23 cellular contexts compared by ENCODE assay signal in genomic region chr2:226445216-226445861, GRCh38.
"Had no signal": no experiment of that assay in that cellular context is flagged by ENCODE, and none has a peak within 500 bp of the region (broad histone marks: within the 10 kb centered on the region; RNA-seq: fewer than 3 reads in every experiment).

No MANE protein-coding gene starts in this region.

- H3K9me3 ChIP-seq: esophagus squamous epithelium, gastrocnemius medialis, sigmoid colon, thoracic aorta, vagina had no signal

- H3K27me3 ChIP-seq: esophagus squamous epithelium, gastrocnemius medialis, sigmoid colon, vagina had no signal

- H3K4me3 ChIP-seq: esophagus squamous epithelium, gastrocnemius medialis, sigmoid colon, thoracic aorta, vagina had no signal

- H3K27ac ChIP-seq: esophagus squamous epithelium, thoracic aorta, vagina, WERI-Rb-1 had no signal

- DNase-seq: activated CD4-positive, alpha-beta T cell treated with anti-CD3 and anti-CD28 coated beads, Interleukin-2, amount 10 ng/mL, durations not matched to agents 7 days and 5 days; activated CD4-positive, CD25-positive, alpha-beta regulatory T cell treated with anti-CD3 and anti-CD28 coated beads, Interleukin-2, amount 50 U/mL, for 72 hours; activated CD8-positive, alpha-beta memory T cell treated with anti-CD3 and anti-CD28 coated beads, Interleukin-2, amount 10 ng/mL, durations not matched to agents 7 days and 5 days; activated CD8-positive, alpha-beta T cell treated with anti-CD3 and anti-CD28 coated beads for 36 hours; activated effector memory CD4-positive, alpha-beta T cell treated with anti-CD3 and anti-CD28 coated beads, Interleukin-2, amount 50 U/mL, for 16 hours; activated naive CD4-positive, alpha-beta T cell treated with anti-CD3 and anti-CD28 coated beads, Interleukin-2, amount 10 ng/mL, durations not matched to agents 7 days and 5 days; activated T-cell treated with anti-CD3 and anti-CD28 coated beads for 4 hours; amygdala; cerebellar nuclear complex; cortex of kidney; endodermal cell; esophagus squamous epithelium; gastrocnemius medialis; mesenchymal stem cell; posterior cingulate gyrus; sigmoid colon; stimulated activated CD4-positive, alpha-beta T cell treated with anti-CD3 and anti-CD28 coated beads, Interleukin-4, amount 100 ng/mL, for 24 hours; stimulated activated naive CD4-positive, alpha-beta T cell treated with Interleukin-2 at 50 U/mL for 16 hours; WERI-Rb-1 had no signal

- H3K4me1 Mint-ChIP-seq: activated CD4-positive, alpha-beta T cell treated with anti-CD3 and anti-CD28 coated beads, Interleukin-2, amount 10 ng/mL, durations not matched to agents 7 days and 5 days; activated CD8-positive, alpha-beta memory T cell treated with anti-CD3 and anti-CD28 coated beads, Interleukin-2, amount 10 ng/mL, durations not matched to agents 7 days and 5 days; activated naive CD4-positive, alpha-beta T cell treated with anti-CD3 and anti-CD28 coated beads, Interleukin-2, amount 10 ng/mL, durations not matched to agents 7 days and 5 days had no signal

- H3K4me3 Mint-ChIP-seq: activated CD4-positive, alpha-beta T cell treated with anti-CD3 and anti-CD28 coated beads, Interleukin-2, amount 10 ng/mL, durations not matched to agents 7 days and 5 days; activated CD8-positive, alpha-beta memory T cell treated with anti-CD3 and anti-CD28 coated beads, Interleukin-2, amount 10 ng/mL, durations not matched to agents 7 days and 5 days; activated CD8-positive, alpha-beta T cell treated with anti-CD3 and anti-CD28 coated beads for 36 hours; activated naive CD4-positive, alpha-beta T cell treated with anti-CD3 and anti-CD28 coated beads, Interleukin-2, amount 10 ng/mL, durations not matched to agents 7 days and 5 days; endodermal cell; neural crest cell; type B pancreatic cell had no signal

- H3K36me3 Mint-ChIP-seq: activated CD8-positive, alpha-beta memory T cell treated with anti-CD3 and anti-CD28 coated beads, Interleukin-2, amount 10 ng/mL, durations not matched to agents 7 days and 5 days; activated naive CD4-positive, alpha-beta T cell treated with anti-CD3 and anti-CD28 coated beads, Interleukin-2, amount 10 ng/mL, durations not matched to agents 7 days and 5 days; type B pancreatic cell had no signal

- H3K27ac Mint-ChIP-seq: activated CD4-positive, alpha-beta T cell treated with anti-CD3 and anti-CD28 coated beads, Interleukin-2, amount 10 ng/mL, durations not matched to agents 7 days and 5 days; activated CD8-positive, alpha-beta memory T cell treated with anti-CD3 and anti-CD28 coated beads, Interleukin-2, amount 10 ng/mL, durations not matched to agents 7 days and 5 days; activated CD8-positive, alpha-beta T cell treated with anti-CD3 and anti-CD28 coated beads for 36 hours; activated naive CD4-positive, alpha-beta T cell treated with anti-CD3 and anti-CD28 coated beads, Interleukin-2, amount 10 ng/mL, durations not matched to agents 7 days and 5 days; endodermal cell; type B pancreatic cell had no signal

- H3K9me3 Mint-ChIP-seq: activated CD4-positive, alpha-beta T cell treated with anti-CD3 and anti-CD28 coated beads, Interleukin-2, amount 10 ng/mL, durations not matched to agents 7 days and 5 days; activated CD8-positive, alpha-beta T cell treated with anti-CD3 and anti-CD28 coated beads for 36 hours; activated naive CD4-positive, alpha-beta T cell treated with anti-CD3 and anti-CD28 coated beads, Interleukin-2, amount 10 ng/mL, durations not matched to agents 7 days and 5 days; endodermal cell had no signal

- H3K36me3 ChIP-seq: esophagus squamous epithelium, gastrocnemius medialis, sigmoid colon, thoracic aorta, vagina, WERI-Rb-1 had no signal

- H3K27me3 Mint-ChIP-seq: activated CD4-positive, alpha-beta T cell treated with anti-CD3 and anti-CD28 coated beads, Interleukin-2, amount 10 ng/mL, durations not matched to agents 7 days and 5 days; activated naive CD4-positive, alpha-beta T cell treated with anti-CD3 and anti-CD28 coated beads, Interleukin-2, amount 10 ng/mL, durations not matched to agents 7 days and 5 days; type B pancreatic cell had no signal

- ATAC-seq: activated CD8-positive, alpha-beta memory T cell treated with anti-CD3 and anti-CD28 coated beads, Interleukin-2, amount 10 ng/mL, durations not matched to agents 7 days and 5 days; activated CD8-positive, alpha-beta T cell treated with anti-CD3 and anti-CD28 coated beads for 36 hours had no signal
